Comparison of ENCODE assay signal across 10 cellular contexts in genomic region chrX:14496674-14497073, GRCh38. TPM values are rescaled to one million over a fixed set of nuclear protein-coding genes. Genes with fewer than 3 reads are reported as not detected.
DNase-seq lines count a peak whose midpoint lies in the region; ATAC-seq and TF ChIP-seq lines count a peak whose summit lies in the region.
"Had no signal": no experiment of that assay in that cellular context is flagged by ENCODE, and none has a peak within 500 bp of the region (broad histone marks: within the 10 kb centered on the region; RNA-seq: fewer than 3 reads in every experiment).

No MANE protein-coding gene starts in this region.

- ATAC-seq in GM19023 (IDR thresholded peaks at IDR 0.05; ENCODE audit: unreplicated experiment) (peak; percentile 37), gastroesophageal sphincter (no peak)

- H3K4me1 Mint-ChIP-seq in mesothelial cell of epicardium, result peaks cover 12% of the 10 kb centered on the region

- H3K4me3 ChIP-seq in KMS-11 (IDR thresholded peaks at IDR 0.05; ENCODE audit: insufficient read depth, low read depth, low read length), result no peak overlapping the region
- H3K4me3 ChIP-seq in gastroesophageal sphincter, result peak overlapping the region in 1 of 2 donors; percentile 29

- TF ChIP-seq EP300 in gastroesophageal sphincter (IDR thresholded peaks at IDR 0.05), result no peak

- DNase-seq in AG20443 (ENCODE audit: low spot score) (peak; percentile 9), pons (ENCODE audit: low spot score) (no peak), mesothelial cell of epicardium (ENCODE audit: low spot score in 2 of 2, unreplicated experiment in 2 of 2) (no peak), amygdala (lab: John Stamatoyannopoulos, UW) (no peak)
- DNase-seq in stimulated activated CD8-positive, alpha-beta memory T cell treated with anti-CD3 and anti-CD28 coated beads, Interleukin-4, amount 100 ng/mL, for 48 hours, result no peak
- DNase-seq: activated CD8-positive, alpha-beta memory T cell treated with anti-CD3 and anti-CD28 coated beads, Interleukin-2, amount 50 U/mL, for 4 hours; NCI-H1048 had no signal

- H3K36me3 ChIP-seq in KMS-11 (ENCODE audit: insufficient read depth) (no peaks in the 10 kb centered on the region), gastroesophageal sphincter (no peaks in the 10 kb centered on the region)

- peak overlapping the region; percentile 81; the same call in 1 of the 2 replicates for H2AFZ ChIP-seq in KMS-11 (ENCODE audit: low read depth)

- H3K9me3 ChIP-seq in gastroesophageal sphincter, result no peaks in the 10 kb centered on the region

- peak overlapping the region; percentile 53 for H3K4me2 ChIP-seq in KMS-11

- no peaks in the 10 kb centered on the region for H4K20me1 ChIP-seq in KMS-11 (ENCODE audit: insufficient read depth)

- H3K27me3 ChIP-seq in KMS-11 (ENCODE audit: insufficient read depth, low read depth), result no peaks in the 10 kb centered on the region
- H3K27me3 ChIP-seq in gastroesophageal sphincter, result no peaks in the 10 kb centered on the region

- H3K9ac ChIP-seq in KMS-11, result peak overlapping the region; percentile 72

- no peak for TF ChIP-seq POLR2A in gastroesophageal sphincter (IDR thresholded peaks at IDR 0.05)

- peaks cover 17% of the 10 kb centered on the region for H3K4me1 ChIP-seq in KMS-11 (ENCODE audit: low read depth, poor library complexity, severe bottlenecking)
- H3K4me1 ChIP-seq in gastroesophageal sphincter, result peaks cover 0 to 15% (median 0%) of the 10 kb centered on the region in 3 donors

- H3K36me3 Mint-ChIP-seq in mesothelial cell of epicardium, result no peaks in the 10 kb centered on the region

- TF ChIP-seq CTCF in KMS-11 (conservative IDR thresholded peaks at IDR 0.05; ENCODE audit: low read depth, low read length), result no peak
- TF ChIP-seq CTCF in gastroesophageal sphincter (IDR thresholded peaks at IDR 0.05), result no peak
- no peak for TF ChIP-seq CTCF in mesothelial cell of epicardium (IDR thresholded peaks at IDR 0.05; ENCODE audit: unreplicated experiment)

- H3K4me3 Mint-ChIP-seq in mesothelial cell of epicardium, result no peak overlapping the region

- H3K27me3 Mint-ChIP-seq in mesothelial cell of epicardium (ENCODE audit: low read depth), result no peaks in the 10 kb centered on the region

- peak overlapping the region; percentile 86 for H3K27ac ChIP-seq in KMS-11
- H3K27ac ChIP-seq in gastroesophageal sphincter, result peak overlapping the region; percentile 29 to 60 (median 54)

- H3K9me3 Mint-ChIP-seq in mesothelial cell of epicardium, result peaks cover 9% of the 10 kb centered on the region

- H3K79me2 ChIP-seq in KMS-11 (ENCODE audit: insufficient read depth, low read depth), result no peaks in the 10 kb centered on the region

- H3K27ac Mint-ChIP-seq in mesothelial cell of epicardium, result no peak overlapping the region

- WGBS in gastroesophageal sphincter (ENCODE audit: low coverage in 1 of 2), 2 donors, result 24 to 44% methylated on average over 2 to 3 of the region's 3 CpGs

RNA-seq across cellular contexts. Expression of gene GLRA2, which starts 32.7 kb away (rescaled TPM):
- total RNA-seq in gastroesophageal sphincter (not detected), mesothelial cell of epicardium (not detected in 3 replicates)
